In genomic region chr5:96538831-96539250, GRCh38 we compare ENCODE assay signal across 14 cellular contexts.
DNase-seq lines count a peak whose midpoint lies in the region; ATAC-seq and TF ChIP-seq lines count a peak whose summit lies in the region.
"Had no signal": no experiment of that assay in that cellular context is flagged by ENCODE, and none has a peak within 500 bp of the region (broad histone marks: within the 10 kb centered on the region; RNA-seq: fewer than 3 reads in every experiment).

No MANE protein-coding gene starts in this region.

- no peak overlapping the region for H3K4me2 ChIP-seq in GM23248 (ENCODE audit: unreplicated experiment)

- TF ChIP-seq CTCF in CD8-positive, alpha-beta T cell (IDR thresholded peaks at IDR 0.05), result no peak
- no peak for TF ChIP-seq CTCF in ascending aorta (IDR thresholded peaks at IDR 0.05)

- POLR2A ChIA-PET in CD8-positive, alpha-beta T cell (lab: Charles Lee), result no interaction called here

- WGBS in GM23248 (ENCODE audit: low coverage in 1 of 2, low lambda C conversion rate in 2 of 2, missing lambda C conversion rate in 2 of 2), 2 experiments, result 75% methylated on average over 1 of the region's 1 CpG

- no peak overlapping the region for H3K4me3 ChIP-seq in CD8-positive, alpha-beta T cell (ENCODE audit: low read depth, low read length)
- H3K4me3 ChIP-seq in GM23248, result no peak overlapping the region
- no peak overlapping the region for H3K4me3 ChIP-seq in ascending aorta

- H3K27me3 Mint-ChIP-seq in CD8-positive, alpha-beta T cell (ENCODE audit: low read depth), result no peaks in the 10 kb centered on the region
- H3K27me3 Mint-ChIP-seq in T-helper 1 cell treated with Interleukin-12 subunit alpha and Interleukin-12 subunit beta and Interleukin-4 antibody, amounts not matched to agents 30 μg/mL and 1 μg/mL, for 36 hours (ENCODE audit: low read depth), result peaks cover 20% of the 10 kb centered on the region
- H3K27me3 Mint-ChIP-seq in immature natural killer cell (ENCODE audit: low read depth in 3 of 3), result peaks cover 2 to 7% (median 2%) of the 10 kb centered on the region in 3 donors

- H3K36me3 ChIP-seq in CD8-positive, alpha-beta T cell (ENCODE audit: insufficient read depth, low read length), result no peaks in the 10 kb centered on the region
- H3K36me3 ChIP-seq in GM23248 (ENCODE audit: low read depth), result no peaks in the 10 kb centered on the region
- no peaks in the 10 kb centered on the region for H3K36me3 ChIP-seq in ascending aorta

- H3K9me2 ChIP-seq in GM23248 (ENCODE audit: insufficient read depth), result no peaks in the 10 kb centered on the region; the same call in 1 of the 2 replicates

- intact Hi-C loops in CD8-positive, alpha-beta T cell (cut with DNase I, micrococcal nuclease), result loop anchor here (5.0 to 10.0 kb wide), 8 partner anchors 118 to 907 kb away; partner anchors contain the start of genes LNPEP (in 1 of the 2) and RIOK2 (in 1 of the 2)
- intact Hi-C loops in ascending aorta (cut with DNase I), result no loop called here

- no peaks in the 10 kb centered on the region for H3K36me3 Mint-ChIP-seq in CD8-positive, alpha-beta T cell
- H3K36me3 Mint-ChIP-seq in T-helper 1 cell treated with Interleukin-12 subunit alpha and Interleukin-12 subunit beta and Interleukin-4 antibody, amounts not matched to agents 30 μg/mL and 1 μg/mL, for 36 hours (ENCODE audit: low read depth), result peaks cover 5% of the 10 kb centered on the region
- peaks cover 0 to 12% (median 8%) of the 10 kb centered on the region in 3 donors for H3K36me3 Mint-ChIP-seq in immature natural killer cell

- no peaks in the 10 kb centered on the region for H3K27me3 ChIP-seq in CD8-positive, alpha-beta T cell (ENCODE audit: insufficient read depth, low read length)
- no peaks in the 10 kb centered on the region for H3K27me3 ChIP-seq in GM23248 (replicated peaks; ENCODE audit: insufficient read depth)
- H3K27me3 ChIP-seq in ascending aorta, result no peaks in the 10 kb centered on the region

- peak; percentile 49 for ATAC-seq in CD8-positive, alpha-beta T cell
- ATAC-seq: effector memory CD8-positive, alpha-beta T cell; sciatic nerve had no signal

- no peaks in the 10 kb centered on the region for H3K79me2 ChIP-seq in GM23248 (ENCODE audit: insufficient read depth)

- no peaks in the 10 kb centered on the region for H4K20me1 ChIP-seq in GM23248 (ENCODE audit: insufficient read depth)

- H3K9ac ChIP-seq in GM23248, result no peak overlapping the region

- peaks cover 30% of the 10 kb centered on the region for H3F3A ChIP-seq in GM23248 (ENCODE audit: insufficient read depth)

- CTCF ChIA-PET in CD8-positive, alpha-beta T cell (lab: Charles Lee), result no interaction called here

- H3K4me3 Mint-ChIP-seq in CD8-positive, alpha-beta T cell, result no peak overlapping the region
- no peak overlapping the region for H3K4me3 Mint-ChIP-seq in T-helper 1 cell treated with Interleukin-12 subunit alpha and Interleukin-12 subunit beta and Interleukin-4 antibody, amounts not matched to agents 30 μg/mL and 1 μg/mL, for 36 hours
- peak overlapping the region in 3 of 5 donors; percentile 32 to 48 (median 46) for H3K4me3 Mint-ChIP-seq in immature natural killer cell
- H3K4me3 Mint-ChIP-seq: nephron progenitor cell had no signal

- in situ Hi-C loops in GM23248 (cut with MboI), result no loop called here

- peaks cover 3% of the 10 kb centered on the region for H3K9me3 Mint-ChIP-seq in CD8-positive, alpha-beta T cell
- peaks cover 3% of the 10 kb centered on the region for H3K9me3 Mint-ChIP-seq in T-helper 1 cell treated with Interleukin-12 subunit alpha and Interleukin-12 subunit beta and Interleukin-4 antibody, amounts not matched to agents 30 μg/mL and 1 μg/mL, for 36 hours
- peaks cover 0 to 2% (median 0%) of the 10 kb centered on the region in 6 donors for H3K9me3 Mint-ChIP-seq in immature natural killer cell

- H3K27ac ChIP-seq in CD8-positive, alpha-beta T cell (ENCODE audit: low read depth, low read length), result no peak overlapping the region
- H3K27ac ChIP-seq in GM23248 (0 out of 2 replicates have a peak overlapping the region, but pooled peaks have one; percentile 14), ascending aorta (no peak overlapping the region)

- H3K9me3 ChIP-seq in CD8-positive, alpha-beta T cell (ENCODE audit: low read length), result no peaks in the 10 kb centered on the region
- no peaks in the 10 kb centered on the region for H3K9me3 ChIP-seq in GM23248 (ENCODE audit: low read depth)
- H3K9me3 ChIP-seq in ascending aorta, result no peaks in the 10 kb centered on the region

- no peak for DNase-seq in CD8-positive, alpha-beta T cell
- DNase-seq in GM23248, result peak; percentile 15
- DNase-seq in immature natural killer cell, result no peak
- no peak for DNase-seq in NCI-H526 treated with DMSO at 0.1 percent for 48 hours (lab: John Stamatoyannopoulos, UW)
- no peak for DNase-seq in ascending aorta (ENCODE audit: low spot score in 2 of 2)
- DNase-seq in hypothalamus (lab: John Stamatoyannopoulos, UW), result no peak
- DNase-seq: effector memory CD8-positive, alpha-beta T cell; glutamatergic neuron; NCI-H1092 treated with DMSO at 0.1 percent for 48 hours; NCI-H510A; nephron progenitor cell; SHP77 treated with DMSO at 0.1 percent for 48 hours had no signal

- no peak overlapping the region for H2AFZ ChIP-seq in GM23248

- H3K4me1 ChIP-seq in CD8-positive, alpha-beta T cell (ENCODE audit: insufficient read depth, low read length), result peaks cover 24% of the 10 kb centered on the region
- peaks cover 25% of the 10 kb centered on the region for H3K4me1 ChIP-seq in GM23248 (ENCODE audit: insufficient read depth)
- no peaks in the 10 kb centered on the region for H3K4me1 ChIP-seq in ascending aorta

- peak overlapping the region; percentile 65 for H3K27ac Mint-ChIP-seq in CD8-positive, alpha-beta T cell
- peak overlapping the region; percentile 11 for H3K27ac Mint-ChIP-seq in T-helper 1 cell treated with Interleukin-12 subunit alpha and Interleukin-12 subunit beta and Interleukin-4 antibody, amounts not matched to agents 30 μg/mL and 1 μg/mL, for 36 hours
- H3K27ac Mint-ChIP-seq in immature natural killer cell, result peak overlapping the region in 3 of 6 donors; percentile 70 to 76 (median 72)
- H3K27ac Mint-ChIP-seq: nephron progenitor cell had no signal

- peaks cover 27% of the 10 kb centered on the region for H3K4me1 Mint-ChIP-seq in CD8-positive, alpha-beta T cell (ENCODE audit: low read depth)
- peaks cover 22% of the 10 kb centered on the region for H3K4me1 Mint-ChIP-seq in T-helper 1 cell treated with Interleukin-12 subunit alpha and Interleukin-12 subunit beta and Interleukin-4 antibody, amounts not matched to agents 30 μg/mL and 1 μg/mL, for 36 hours (ENCODE audit: low read depth)
- peaks cover 21 to 35% of the 10 kb centered on the region in 2 donors for H3K4me1 Mint-ChIP-seq in immature natural killer cell
- H3K4me1 Mint-ChIP-seq: nephron progenitor cell had no signal

Comparison
In these comparisons a context has a peak if more than half of its experiments do, and no peak if none do; other contexts are left out.
1. H3K4me3 Mint-ChIP-seq: peak in immature natural killer cell (3 of 5); none in CD8-positive, alpha-beta T cell (single experiment) and T-helper 1 cell treated with Interleukin-12 subunit alpha and Interleukin-12 subunit beta and Interleukin-4 antibody, amounts not matched to agents 30 μg/mL and 1 μg/mL, for 36 hours (single experiment).